In the genomic region with DNA sequence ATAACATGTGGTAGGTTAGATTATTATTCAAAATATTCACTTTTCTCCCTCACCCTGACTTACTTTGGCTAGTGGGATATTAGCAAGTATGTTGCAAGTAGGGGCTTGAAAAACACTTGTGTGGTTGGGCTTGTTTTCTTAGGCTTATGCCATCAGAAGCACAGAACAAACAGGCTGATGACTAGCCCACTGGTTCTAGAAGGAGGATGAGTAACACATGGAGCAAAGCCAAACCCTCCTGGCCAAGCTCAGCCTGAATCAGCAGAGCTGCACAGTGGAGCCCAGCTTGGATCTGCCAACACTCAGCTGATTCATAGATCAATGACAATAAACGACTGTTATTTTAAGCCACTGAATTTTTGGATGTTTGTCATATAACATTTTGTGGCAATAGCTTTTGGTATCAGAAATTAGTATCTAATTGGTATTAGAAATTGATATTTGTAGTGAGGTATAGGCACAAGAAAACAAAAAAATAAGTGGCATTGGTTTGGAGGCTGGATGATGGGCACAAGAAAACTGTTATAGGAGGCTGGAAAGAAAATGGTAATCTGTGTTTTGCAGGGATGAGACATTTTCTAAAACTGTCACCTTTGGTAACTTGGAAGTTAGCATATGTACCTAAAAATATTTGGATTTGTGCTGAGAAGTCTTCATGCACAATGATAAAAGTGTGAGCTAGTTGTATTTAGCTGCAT, we compare ENCODE assay signal across 1 cellular context.
TF ChIP-seq lines count a peak whose summit lies in the region.

No MANE protein-coding gene starts in this region.

TF ChIP-seq in IMR-90, 13 proteins besides CTCF, POLR2A, EP300 and RAD21 (continued from another document):
- TF ChIP-seq, protein P1, sequence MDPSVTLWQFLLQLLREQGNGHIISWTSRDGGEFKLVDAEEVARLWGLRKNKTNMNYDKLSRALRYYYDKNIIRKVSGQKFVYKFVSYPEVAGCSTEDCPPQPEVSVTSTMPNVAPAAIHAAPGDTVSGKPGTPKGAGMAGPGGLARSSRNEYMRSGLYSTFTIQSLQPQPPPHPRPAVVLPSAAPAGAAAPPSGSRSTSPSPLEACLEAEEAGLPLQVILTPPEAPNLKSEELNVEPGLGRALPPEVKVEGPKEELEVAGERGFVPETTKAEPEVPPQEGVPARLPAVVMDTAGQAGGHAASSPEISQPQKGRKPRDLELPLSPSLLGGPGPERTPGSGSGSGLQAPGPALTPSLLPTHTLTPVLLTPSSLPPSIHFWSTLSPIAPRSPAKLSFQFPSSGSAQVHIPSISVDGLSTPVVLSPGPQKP (IDR thresholded peaks at IDR 0.05; ENCODE audit: borderline replicate concordance, low read depth, low read length) = no peak
TF ChIP-seq in IMR-90: peak in this region for 5.
